Comparison of ENCODE assay signal across 12 cellular contexts in genomic region chr3:152213086-152213674, GRCh38. TPM values are rescaled to one million over a fixed set of nuclear protein-coding genes. Genes with fewer than 3 reads are reported as not detected.
DNase-seq lines count a peak whose midpoint lies in the region; ATAC-seq and TF ChIP-seq lines count a peak whose summit lies in the region.
"Had no signal": no experiment of that assay in that cellular context is flagged by ENCODE, and none has a peak within 500 bp of the region (broad histone marks: within the 10 kb centered on the region; RNA-seq: fewer than 3 reads in every experiment).

No MANE protein-coding gene starts in this region.

- no peaks in the 10 kb centered on the region for H3K27me3 Mint-ChIP-seq in activated T-cell treated with anti-CD3 and anti-CD28 coated beads, Interleukin-2, amount 50 U/mL, for 24 hours
- H3K27me3 Mint-ChIP-seq in activated T-cell treated with anti-CD3 and anti-CD28 coated beads, Interleukin-2, amount 50 U/mL, for 4 hours (ENCODE audit: low read depth) = no peaks in the 10 kb centered on the region
- no peaks in the 10 kb centered on the region for H3K27me3 Mint-ChIP-seq in neural progenitor cell (ENCODE audit: insufficient read depth, low read depth)

- H3K4me1 Mint-ChIP-seq in activated T-cell treated with anti-CD3 and anti-CD28 coated beads, Interleukin-2, amount 50 U/mL, for 24 hours (ENCODE audit: low read depth) = peaks cover 68% of the 10 kb centered on the region
- peaks cover 70% of the 10 kb centered on the region for H3K4me1 Mint-ChIP-seq in activated T-cell treated with anti-CD3 and anti-CD28 coated beads, Interleukin-2, amount 50 U/mL, for 4 hours (ENCODE audit: low read depth)
- no peaks in the 10 kb centered on the region for H3K4me1 Mint-ChIP-seq in neural progenitor cell

- H3K4me2 ChIP-seq in OCI-LY7 (ENCODE audit: low read length) = no peak overlapping the region
- no peak overlapping the region for H3K4me2 ChIP-seq in neural progenitor cell

- intact Hi-C loops in OCI-LY7 (cut with micrococcal nuclease; ENCODE audit: unreplicated experiment) = no loop called here

- TF ChIP-seq CTCF in OCI-LY7 (conservative IDR thresholded peaks at IDR 0.05; ENCODE audit: low read length) = no peak
- no peak for TF ChIP-seq CTCF in neural progenitor cell (IDR thresholded peaks at IDR 0.05)

- peak overlapping the region; percentile 33; the same call in 1 of the 2 replicates for H2AFZ ChIP-seq in OCI-LY7 (ENCODE audit: low read length)
- no peak overlapping the region for H2AFZ ChIP-seq in neural progenitor cell (replicated peaks)

- BruUV-seq in OCI-LY7 (replicated peaks; lab: Mats Ljungman, UMichigan) = no TSS peak

- H4K20me1 ChIP-seq in OCI-LY7 (ENCODE audit: insufficient read depth, low read length) (no peaks in the 10 kb centered on the region), neural progenitor cell (ENCODE audit: low read depth) (no peaks in the 10 kb centered on the region)

- H3K36me3 Mint-ChIP-seq in activated T-cell treated with anti-CD3 and anti-CD28 coated beads, Interleukin-2, amount 50 U/mL, for 24 hours (ENCODE audit: low read depth) = peaks cover 3% of the 10 kb centered on the region
- H3K36me3 Mint-ChIP-seq in activated T-cell treated with anti-CD3 and anti-CD28 coated beads, Interleukin-2, amount 50 U/mL, for 4 hours (ENCODE audit: insufficient read depth) = peaks cover 1% of the 10 kb centered on the region
- H3K36me3 Mint-ChIP-seq in neural progenitor cell = no peaks in the 10 kb centered on the region

- no peaks in the 10 kb centered on the region for H3K9me2 ChIP-seq in OCI-LY7 (ENCODE audit: insufficient read depth, low read length)

- H3K4me1 ChIP-seq in OCI-LY7 (ENCODE audit: insufficient read depth, low read length, poor library complexity, severe bottlenecking) (no peaks in the 10 kb centered on the region), stomach smooth muscle (ENCODE audit: control insufficient read depth, insufficient read depth, low read length) (no peaks in the 10 kb centered on the region), neural progenitor cell (no peaks in the 10 kb centered on the region)

- CTCF ChIA-PET in OCI-LY7 (lab: Charles Lee; ENCODE audit: unreplicated experiment) = interaction anchor here (1.4 kb wide), 1 partner anchor 13 kb away, joined by 4 read pairs; no protein-coding TSS in a partner anchor

- no peak for ATAC-seq in activated T-cell treated with anti-CD3 and anti-CD28 coated beads, Interleukin-2, amount 50 U/mL, for 4 hours

- H3K79me2 ChIP-seq in OCI-LY7 (ENCODE audit: insufficient read depth, low read depth, low read length) (no peaks in the 10 kb centered on the region), neural progenitor cell (ENCODE audit: low read depth) (no peaks in the 10 kb centered on the region)

- H3K27ac Mint-ChIP-seq in activated T-cell treated with anti-CD3 and anti-CD28 coated beads, Interleukin-2, amount 50 U/mL, for 24 hours = peak overlapping the region; percentile 19
- H3K27ac Mint-ChIP-seq in neural progenitor cell = no peak overlapping the region
- H3K27ac Mint-ChIP-seq: nephron progenitor cell had no signal

- H3K4me3 ChIP-seq in OCI-LY7 (ENCODE audit: low read depth, low read length, poor library complexity, severe bottlenecking) (no peak overlapping the region), stomach smooth muscle (ENCODE audit: low read length in 2 of 2) (no peak overlapping the region), neural progenitor cell (no peak overlapping the region)

- H3F3A ChIP-seq in neural progenitor cell (ENCODE audit: low read depth) = no peaks in the 10 kb centered on the region

- DNase-seq in activated T-cell treated with anti-CD3 and anti-CD28 coated beads, Interleukin-2, amount 50 U/mL, for 24 hours = no peak
- DNase-seq in activated T-cell treated with anti-CD3 and anti-CD28 coated beads, Interleukin-2, amount 50 U/mL, for 4 hours = no peak
- no peak for DNase-seq in OCI-LY7 (ENCODE audit: low spot score)
- peak; percentile 33 for DNase-seq in iris pigment epithelial cell (ENCODE audit: low read depth)
- no peak for DNase-seq in DMS 273 treated with DMSO at 0.1 percent for 48 hours (lab: John Stamatoyannopoulos, UW)
- DNase-seq in neural progenitor cell (ENCODE audit: low spot score) = no peak
- DNase-seq in NCI-H1092 treated with DMSO at 0.1 percent for 48 hours (lab: John Stamatoyannopoulos, UW) = no peak
- DNase-seq: activated CD4-positive, alpha-beta T cell treated with anti-CD3 and anti-CD28 coated beads for 4 hours; activated gamma-delta T cell treated with Interleukin-2 at 50 U/mL for 16 hours; nephron progenitor cell; stimulated activated CD4-positive, alpha-beta T cell treated with anti-CD3 and anti-CD28 coated beads, Interleukin-12 subunit alpha, Interleukin-12 subunit beta, amount 100 ng/mL, for 4 hours had no signal

- no peak overlapping the region for H3K4me3 Mint-ChIP-seq in activated T-cell treated with anti-CD3 and anti-CD28 coated beads, Interleukin-2, amount 50 U/mL, for 24 hours
- no peak overlapping the region for H3K4me3 Mint-ChIP-seq in activated T-cell treated with anti-CD3 and anti-CD28 coated beads, Interleukin-2, amount 50 U/mL, for 4 hours
- no peak overlapping the region for H3K4me3 Mint-ChIP-seq in neural progenitor cell
- H3K4me3 Mint-ChIP-seq: nephron progenitor cell had no signal

- H3K27ac ChIP-seq in OCI-LY7 (ENCODE audit: low read depth, low read length, poor library complexity, severe bottlenecking) = no peak overlapping the region
- H3K27ac ChIP-seq in stomach smooth muscle (ENCODE audit: low read length) = peak overlapping the region; percentile 38
- H3K27ac ChIP-seq in neural progenitor cell = no peak overlapping the region

- POLR2A ChIA-PET in OCI-LY7 (lab: Charles Lee) = interaction anchor here (0.5 to 3.6 kb wide), 7 partner anchors 9 to 174 kb away, joined by 3 to 24 read pairs (median 4); no protein-coding TSS in a partner anchor

- H3K36me3 ChIP-seq in OCI-LY7 (ENCODE audit: insufficient read depth, low read length) = no peaks in the 10 kb centered on the region
- H3K36me3 ChIP-seq in stomach smooth muscle (ENCODE audit: control insufficient read depth in 2 of 2, insufficient read depth in 2 of 2, low read length in 2 of 2) = no peaks in the 10 kb centered on the region
- no peaks in the 10 kb centered on the region for H3K36me3 ChIP-seq in neural progenitor cell

- H3K27me3 ChIP-seq in stomach smooth muscle (ENCODE audit: control insufficient read depth in 1 of 2, insufficient read depth in 2 of 2, low read length in 2 of 2) (no peaks in the 10 kb centered on the region), neural progenitor cell (no peaks in the 10 kb centered on the region)

- H3K9ac ChIP-seq in stomach smooth muscle (ENCODE audit: low read length in 2 of 2) = peak overlapping the region; percentile 12 to 22
- no peak overlapping the region for H3K9ac ChIP-seq in neural progenitor cell

- H3K9me3 ChIP-seq in OCI-LY7 (ENCODE audit: low read length) (no peaks in the 10 kb centered on the region), stomach smooth muscle (ENCODE audit: control insufficient read depth in 2 of 2, low read length in 2 of 2) (no peaks in the 10 kb centered on the region), neural progenitor cell (ENCODE audit: low read depth) (no peaks in the 10 kb centered on the region)

- peaks cover 2% of the 10 kb centered on the region for H3K9me3 Mint-ChIP-seq in activated T-cell treated with anti-CD3 and anti-CD28 coated beads, Interleukin-2, amount 50 U/mL, for 24 hours
- no peaks in the 10 kb centered on the region for H3K9me3 Mint-ChIP-seq in activated T-cell treated with anti-CD3 and anti-CD28 coated beads, Interleukin-2, amount 50 U/mL, for 4 hours
- H3K9me3 Mint-ChIP-seq in neural progenitor cell = no peaks in the 10 kb centered on the region

RNA-seq across cellular contexts. Expression of gene MBNL1, which starts 55.5 kb away (rescaled TPM):
- total RNA-seq in activated T-cell treated with anti-CD3 and anti-CD28 coated beads, Interleukin-2, amount 50 U/mL, for 4 hours = 100 to 1,000 TPM; 343 to 376 (median 347) TPM
- total RNA-seq in OCI-LY7 (2014; rRNA removed; shearing (Covaris generic)) = 125 and 163 TPM in 2 replicates
- 174 and 184 TPM in 2 replicates for total RNA-seq in OCI-LY7 (2022)
- total RNA-seq in neural progenitor cell (ENCODE audit: low replicate concordance) = 9.8 and 14.7 TPM in 2 replicates
